Comparison of ENCODE assay signal across 8 cellular contexts in genomic region chr12:66235626-66236281, GRCh38. TPM values are rescaled to one million over a fixed set of nuclear protein-coding genes. Genes with fewer than 3 reads are reported as not detected.
DNase-seq lines count a peak whose midpoint lies in the region; ATAC-seq and TF ChIP-seq lines count a peak whose summit lies in the region.

No MANE protein-coding gene starts in this region.

- H3K27ac Mint-ChIP-seq in activated CD4-positive, alpha-beta memory T cell treated with anti-CD3 and anti-CD28 coated beads, Interleukin-2, amount 10 ng/mL, durations not matched to agents 7 days and 5 days, result no peak overlapping the region

- peaks cover 0 to 17% (median 0%) of the 10 kb centered on the region in 9 donors for H3K36me3 ChIP-seq in heart right ventricle
- H3K36me3 ChIP-seq in thymus (ENCODE audit: control insufficient read depth, insufficient read depth), result no peaks in the 10 kb centered on the region

- peaks cover 11% of the 10 kb centered on the region for H3K4me1 Mint-ChIP-seq in activated CD4-positive, alpha-beta memory T cell treated with anti-CD3 and anti-CD28 coated beads, Interleukin-2, amount 10 ng/mL, durations not matched to agents 7 days and 5 days

- no peaks in the 10 kb centered on the region for H3K27me3 ChIP-seq in heart right ventricle
- no peaks in the 10 kb centered on the region for H3K27me3 ChIP-seq in thymus (ENCODE audit: control insufficient read depth, insufficient read depth)

- no peak for TF ChIP-seq CTCF in heart right ventricle (IDR thresholded peaks at IDR 0.05)

- ATAC-seq in heart right ventricle, result no peak
- ATAC-seq in Right ventricle myocardium inferior, result no peak
- no peak for ATAC-seq in HG03139 (IDR thresholded peaks at IDR 0.05; ENCODE audit: unreplicated experiment)
- ATAC-seq in GM21390 (IDR thresholded peaks at IDR 0.05; ENCODE audit: unreplicated experiment), result no peak

- H3K4me3 Mint-ChIP-seq in activated CD4-positive, alpha-beta memory T cell treated with anti-CD3 and anti-CD28 coated beads, Interleukin-2, amount 10 ng/mL, durations not matched to agents 7 days and 5 days, result peak overlapping the region; percentile 39

- WGBS in heart right ventricle, 2 donors, result 51 to 56% methylated on average over 5 of the region's 5 CpGs
- WGBS in thymus, result 41% methylated on average over 5 of the region's 5 CpGs

- H3K27ac ChIP-seq in heart right ventricle (peak overlapping the region in 7 of 10 donors; percentile 12 to 87 (median 49)), thymus (ENCODE audit: low read depth) (no peak overlapping the region)

- POLR2A ChIA-PET in activated CD4-positive, alpha-beta memory T cell treated with anti-CD3 and anti-CD28 coated beads, Interleukin-2, amount 10 ng/mL, durations not matched to agents 7 days and 5 days (lab: Charles Lee), result interaction anchor here (0.7 to 2.1 kb wide), 4 partner anchors 12 to 67 kb away, joined by 3 to 9 read pairs (median 4); partner anchors contain the start of genes HELB and TMBIM4

- H3K4me3 ChIP-seq in heart right ventricle (peak overlapping the region in 9 of 10 donors; percentile 40 to 67 (median 61)), thymus (ENCODE audit: low read length) (peak overlapping the region; percentile 48)

- DNase-seq in heart right ventricle (no peak), Right ventricle myocardium inferior (ENCODE audit: missing footprints) (no peak), iris pigment epithelial cell (ENCODE audit: low read depth) (peak; percentile 41), DMS153 (lab: John Stamatoyannopoulos, UW) (no peak)
- no peak for DNase-seq in activated CD4-positive, alpha-beta memory T cell treated with anti-CD3 and anti-CD28 coated beads, Interleukin-2, amount 10 ng/mL, durations not matched to agents 7 days and 5 days

- no peaks in the 10 kb centered on the region for H3K9me3 ChIP-seq in heart right ventricle
- H3K9me3 ChIP-seq in thymus (ENCODE audit: control insufficient read depth), result no peaks in the 10 kb centered on the region

- peaks cover 0 to 67% (median 7%) of the 10 kb centered on the region in 9 donors for H3K4me1 ChIP-seq in heart right ventricle
- H3K4me1 ChIP-seq in thymus (ENCODE audit: control insufficient read depth, insufficient read depth, low read length), result peaks cover 14% of the 10 kb centered on the region

- intact Hi-C loops in heart right ventricle (cut with DNase I), result loop anchor here in 5 of 10 donors (1.0 to 10.0 kb wide), 6 partner anchors 39 to 91 kb away; partner anchors contain the start of genes TMBIM4 (in 2 of the 5) and IRAK3 (in 1 of the 5)
- intact Hi-C loops in Right ventricle myocardium inferior (cut with DNase I), result no loop called here

- no peaks in the 10 kb centered on the region for H3K36me3 Mint-ChIP-seq in activated CD4-positive, alpha-beta memory T cell treated with anti-CD3 and anti-CD28 coated beads, Interleukin-2, amount 10 ng/mL, durations not matched to agents 7 days and 5 days (ENCODE audit: low read depth)

- CTCF ChIA-PET in activated CD4-positive, alpha-beta memory T cell treated with anti-CD3 and anti-CD28 coated beads, Interleukin-2, amount 10 ng/mL, durations not matched to agents 7 days and 5 days (lab: Charles Lee), result interaction anchor here (0.7 to 1.7 kb wide), 12 partner anchors 9 to 589 kb away, joined by 3 to 6 read pairs (median 3); no protein-coding TSS in a partner anchor

- H3K27me3 Mint-ChIP-seq in activated CD4-positive, alpha-beta memory T cell treated with anti-CD3 and anti-CD28 coated beads, Interleukin-2, amount 10 ng/mL, durations not matched to agents 7 days and 5 days, result peaks cover 38% of the 10 kb centered on the region

- no peaks in the 10 kb centered on the region for H3K9me3 Mint-ChIP-seq in activated CD4-positive, alpha-beta memory T cell treated with anti-CD3 and anti-CD28 coated beads, Interleukin-2, amount 10 ng/mL, durations not matched to agents 7 days and 5 days

RNA-seq across cellular contexts. Expression of gene IRAK3, which starts 46.7 kb away (rescaled TPM):
- total RNA-seq in heart right ventricle, result 1 to 10 TPM; 2.8 to 9.3 (median 4.3) TPM
- 1 to 10 TPM; 2.9 to 5.4 TPM for polyA plus RNA-seq in heart right ventricle
- total RNA-seq in Right ventricle myocardium inferior, result 5.0 TPM
- total RNA-seq in activated CD4-positive, alpha-beta memory T cell treated with anti-CD3 and anti-CD28 coated beads, Interleukin-2, amount 10 ng/mL, durations not matched to agents 7 days and 5 days, result 1 to 10 TPM; 1.0 to 1.8 TPM
- polyA plus RNA-seq in thymus, result 5.9 TPM
